8 cellular contexts compared by ENCODE assay signal in the genomic region with DNA sequence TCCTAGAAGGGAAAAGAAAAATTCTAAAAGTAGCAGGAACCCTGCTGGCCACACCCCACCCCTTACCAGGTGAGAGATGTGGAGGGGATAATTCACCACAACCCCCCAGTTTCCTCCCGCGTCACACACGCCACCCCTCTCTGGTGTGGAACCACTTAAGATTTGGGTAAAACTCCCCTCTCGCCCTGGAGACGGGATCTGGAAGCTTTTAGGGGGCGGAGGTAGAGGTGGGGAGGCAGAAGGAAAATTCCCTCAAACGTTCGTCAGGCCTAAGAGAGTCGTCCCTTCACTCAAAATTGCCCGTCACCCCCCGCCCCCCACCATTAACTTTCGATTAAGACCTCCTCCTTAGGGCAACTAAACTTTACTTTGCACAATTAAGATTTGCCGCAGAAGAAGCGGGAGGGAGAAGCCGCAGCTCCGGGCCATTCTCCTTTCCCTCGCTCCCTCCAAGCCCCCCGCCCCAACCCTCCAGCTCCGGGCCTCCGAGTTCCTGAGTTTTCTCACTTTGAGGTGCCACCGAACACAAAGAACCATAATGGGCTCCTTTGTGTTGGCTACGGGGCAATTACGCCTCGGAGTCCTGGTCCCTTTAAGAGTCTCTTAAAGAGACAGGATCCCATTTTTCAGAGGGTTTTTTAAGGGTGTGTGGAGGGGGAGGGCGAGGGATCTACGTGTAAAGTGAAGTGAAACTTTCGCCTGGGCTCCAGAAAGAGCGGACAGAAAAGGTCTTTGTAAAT. TPM values are rescaled to one million over a fixed set of nuclear protein-coding genes. Genes with fewer than 3 reads are reported as not detected.
A peak's percentile ranks its signal among the peaks of the same experiment; 100 is the strongest.
DNase-seq lines count a peak whose midpoint lies in the region; ATAC-seq and TF ChIP-seq lines count a peak whose summit lies in the region.

No MANE protein-coding gene starts in this region.

- H3K4me3 Mint-ChIP-seq in activated T-cell treated with anti-CD3 and anti-CD28 coated beads, Interleukin-2, amount 50 U/mL, for 4 hours: peak overlapping the region; percentile 87
- peak overlapping the region; percentile 81 to 97 (median 92) for H3K4me3 Mint-ChIP-seq in naive thymus-derived CD4-positive, alpha-beta T cell

- no peaks in the 10 kb centered on the region for H3K9me3 Mint-ChIP-seq in activated T-cell treated with anti-CD3 and anti-CD28 coated beads, Interleukin-2, amount 50 U/mL, for 4 hours
- H3K9me3 Mint-ChIP-seq in naive thymus-derived CD4-positive, alpha-beta T cell: peaks cover 0 to 3% (median 0%) of the 10 kb centered on the region in 11 donors

- peaks cover 68% of the 10 kb centered on the region for H3K27me3 Mint-ChIP-seq in activated T-cell treated with anti-CD3 and anti-CD28 coated beads, Interleukin-2, amount 50 U/mL, for 4 hours (ENCODE audit: low read depth)
- peaks cover 61 to 82% (median 66%) of the 10 kb centered on the region in 5 donors for H3K27me3 Mint-ChIP-seq in naive thymus-derived CD4-positive, alpha-beta T cell

- H3K4me1 Mint-ChIP-seq in activated T-cell treated with anti-CD3 and anti-CD28 coated beads, Interleukin-2, amount 50 U/mL, for 4 hours (ENCODE audit: low read depth): peaks cover 28% of the 10 kb centered on the region
- peaks cover 14 to 33% (median 27%) of the 10 kb centered on the region in 7 donors for H3K4me1 Mint-ChIP-seq in naive thymus-derived CD4-positive, alpha-beta T cell

- peak overlapping the region in 3 of 9 donors; percentile 24 to 61 (median 42) for H3K27ac Mint-ChIP-seq in naive thymus-derived CD4-positive, alpha-beta T cell

- H3K27ac ChIP-seq in naive thymus-derived CD4-positive, alpha-beta T cell (ENCODE audit: low read depth, low read length): no peak overlapping the region

- POLR2A ChIA-PET in naive thymus-derived CD4-positive, alpha-beta T cell (lab: Charles Lee): no interaction called here

- no peaks in the 10 kb centered on the region for H3K36me3 ChIP-seq in naive thymus-derived CD4-positive, alpha-beta T cell (ENCODE audit: control insufficient read depth in 2 of 3, insufficient read depth in 3 of 3, low read length in 3 of 3)

- H3K4me1 ChIP-seq in naive thymus-derived CD4-positive, alpha-beta T cell (ENCODE audit: control insufficient read depth in 2 of 2, insufficient read depth in 2 of 2, low read length in 2 of 2): peaks cover 3 to 11% of the 10 kb centered on the region in 2 donors

- H3K36me3 Mint-ChIP-seq in activated T-cell treated with anti-CD3 and anti-CD28 coated beads, Interleukin-2, amount 50 U/mL, for 4 hours (ENCODE audit: insufficient read depth): no peaks in the 10 kb centered on the region
- H3K36me3 Mint-ChIP-seq in naive thymus-derived CD4-positive, alpha-beta T cell: peaks cover 0 to 4% (median 3%) of the 10 kb centered on the region in 5 donors

- ATAC-seq in activated T-cell treated with anti-CD3 and anti-CD28 coated beads, Interleukin-2, amount 50 U/mL, for 4 hours: peak in 1 of 2 donors; percentile 32
- peak; percentile 59 for ATAC-seq in naive thymus-derived CD4-positive, alpha-beta T cell
- ATAC-seq in GM21723 (IDR thresholded peaks at IDR 0.05; ENCODE audit: unreplicated experiment) (no peak), GM18498 (IDR thresholded peaks at IDR 0.05; ENCODE audit: unreplicated experiment) (no peak)

- H3K4me3 ChIP-seq in WI38 (ENCODE audit: low read depth, low read length): peak overlapping the region; percentile 77
- H3K4me3 ChIP-seq in fibroblast of the aortic adventitia (ENCODE audit: low read depth, low read length): peak overlapping the region; percentile 81
- peak overlapping the region; percentile 70 for H3K4me3 ChIP-seq in naive thymus-derived CD4-positive, alpha-beta T cell (ENCODE audit: low read length)

- CTCF ChIA-PET in naive thymus-derived CD4-positive, alpha-beta T cell (lab: Charles Lee): no interaction called here

- H3K9me3 ChIP-seq in naive thymus-derived CD4-positive, alpha-beta T cell (ENCODE audit: control insufficient read depth in 2 of 3, low read length in 3 of 3): no peaks in the 10 kb centered on the region

- intact Hi-C loops in naive thymus-derived CD4-positive, alpha-beta T cell (cut with micrococcal nuclease): loop anchor here in 1 of 2 donors (1.0 to 2.0 kb wide), 2 partner anchors 53 to 219 kb away; a partner anchor contains a TSS

- peaks cover 0 to 11% of the 10 kb centered on the region in 2 donors for H3K27me3 ChIP-seq in naive thymus-derived CD4-positive, alpha-beta T cell (ENCODE audit: control insufficient read depth in 2 of 2, insufficient read depth in 2 of 2, low read length in 2 of 2)

- TF ChIP-seq CTCF in WI38 (IDR thresholded peaks at IDR 0.05; ENCODE audit: low read depth, low read length) (no peak), fibroblast of the aortic adventitia (IDR thresholded peaks at IDR 0.05; ENCODE audit: insufficient read depth, low read length) (no peak)

- no peak for DNase-seq in activated T-cell treated with anti-CD3 and anti-CD28 coated beads, Interleukin-2, amount 50 U/mL, for 4 hours
- DNase-seq in activated T-cell treated with anti-CD3 and anti-CD28 coated beads for 4 hours (no peak), NCI-H1105 treated with DMSO at 0.1 percent for 48 hours (lab: John Stamatoyannopoulos, UW) (peak; percentile 31), fibroblast of the aortic adventitia (ENCODE audit: low read depth) (peak; percentile 70)
- DNase-seq in naive thymus-derived CD4-positive, alpha-beta T cell: peak in 4 of 9 donors; percentile 3 to 16 (median 12)

RNA-seq across cellular contexts. Expression of a gene that starts 1.0 kb away (rescaled TPM):
- under 1 TPM in 1 of 3 donors, not detected in 2; 0.08 TPM for total RNA-seq in activated T-cell treated with anti-CD3 and anti-CD28 coated beads, Interleukin-2, amount 50 U/mL, for 4 hours
- total RNA-seq in fibroblast of the aortic adventitia (ENCODE audit: low replicate concordance): 1.8 and 16.4 TPM in 2 replicates
- total RNA-seq in naive thymus-derived CD4-positive, alpha-beta T cell: 1 to 10 TPM in 1 of 5 experiments, under 1 TPM in 2, not detected in 2; 0.16 to 1.7 (median 0.19) TPM
- polyA plus RNA-seq in naive thymus-derived CD4-positive, alpha-beta T cell: under 1 TPM in 1 of 2 donors, not detected in 1; 0.13 TPM

RNA-seq across cellular contexts. Expression of a gene that starts 53.1 kb away (rescaled TPM):
- total RNA-seq in activated T-cell treated with anti-CD3 and anti-CD28 coated beads, Interleukin-2, amount 50 U/mL, for 4 hours: 10 to 100 TPM; 38.2 to 43.3 (median 41.9) TPM
- total RNA-seq in fibroblast of the aortic adventitia (ENCODE audit: low replicate concordance): 23.3 and 29.4 TPM in 2 replicates
- 10 to 100 TPM; 45.0 to 88.5 (median 82.9) TPM for total RNA-seq in naive thymus-derived CD4-positive, alpha-beta T cell
- 10 to 100 TPM; 40.2 to 59.1 TPM for polyA plus RNA-seq in naive thymus-derived CD4-positive, alpha-beta T cell

Comparison
In these comparisons a context has a peak if more than half of its experiments do, and no peak if none do; other contexts are left out.
1. DNase-seq: peak in NCI-H1105 treated with DMSO at 0.1 percent for 48 hours (single experiment) and fibroblast of the aortic adventitia (single experiment); none in activated T-cell treated with anti-CD3 and anti-CD28 coated beads, Interleukin-2, amount 50 U/mL, for 4 hours (single experiment) and activated T-cell treated with anti-CD3 and anti-CD28 coated beads for 4 hours (single experiment).
2. Peak in every context shown above with its lines, with median percentiles within 50 percentile points of each other: H3K4me3 ChIP-seq.